In genomic region chr20:35463455-35464300, GRCh38 we compare ENCODE assay signal across 8 cellular contexts.
DNase-seq lines count a peak whose midpoint lies in the region; ATAC-seq lines count a peak whose summit lies in the region.

No MANE protein-coding gene starts in this region.

- peak; percentile 6 for DNase-seq in NK-92 treated with Interleukin-12 subunit alpha and Interleukin-12 subunit beta, amount 100 ng/mL, for 24 hours (lab: John Stamatoyannopoulos, UW)
- no peak for DNase-seq in NK-92 (lab: John Stamatoyannopoulos, UW; ENCODE audit: unreplicated experiment)
- DNase-seq in NCI-H1417 treated with DMSO at 0.1 percent for 48 hours (lab: John Stamatoyannopoulos, UW) = peak; percentile 36
- peak; percentile 40 for DNase-seq in T follicular helper cell (ENCODE audit: low read depth)
- peak; percentile 85 for DNase-seq in astrocyte of the hippocampus (ENCODE audit: low read depth, low spot score)
- peak in 36 of 51 donors; percentile 0 to 82 (median 22) for DNase-seq in hypothalamus (lab: John Stamatoyannopoulos, UW)
- peak; percentile 47 for DNase-seq in smooth muscle cell of the brain vasculature (ENCODE audit: low read depth, low spot score)

- no peak for ATAC-seq in HG02885 (IDR thresholded peaks at IDR 0.05; ENCODE audit: poor library complexity, unreplicated experiment)
